ENCODE assay signal across 25 cellular contexts in the genomic region with DNA sequence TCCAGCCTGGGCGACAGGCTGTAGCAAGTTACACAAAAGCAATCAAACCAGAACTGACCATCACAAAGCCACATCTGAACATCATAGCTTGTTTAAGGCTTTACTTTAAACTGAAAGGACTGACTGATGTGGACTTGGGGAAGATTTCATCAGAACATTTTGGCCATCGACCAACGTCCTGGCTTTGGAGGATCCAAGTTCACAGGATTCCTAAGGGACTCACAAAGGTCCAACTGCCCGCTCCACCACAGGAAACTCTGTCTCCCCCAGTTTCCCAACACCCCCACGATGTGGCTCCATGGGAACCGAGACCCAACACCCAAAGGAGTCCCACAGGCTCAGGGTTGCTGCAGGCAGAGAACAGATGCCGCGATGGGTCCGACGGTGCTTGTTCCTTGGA. TPM values are rescaled to one million over a fixed set of nuclear protein-coding genes. Genes with fewer than 3 reads are reported as not detected.
DNase-seq lines count a peak whose midpoint lies in the region; ATAC-seq and TF ChIP-seq lines count a peak whose summit lies in the region.
"Had no signal": no experiment of that assay in that cellular context is flagged by ENCODE, and none has a peak within 500 bp of the region (broad histone marks: within the 10 kb centered on the region; RNA-seq: fewer than 3 reads in every experiment).

No MANE protein-coding gene starts in this region.

- no peak for ATAC-seq in WTC11
- ATAC-seq: mucosa of descending colon; pancreas; right cardiac atrium; Right ventricle myocardium inferior; stimulated activated naive CD8-positive, alpha-beta T cell treated with anti-CD3 and anti-CD28 coated beads, Interleukin-15, Interleukin-2, amounts not matched to agents 100 U/mL and 50 U/mL, for 24 hours had no signal

- no peak overlapping the region for H4K8ac ChIP-seq in mesendoderm (ENCODE audit: low read depth, low read length)

- no peaks in the 10 kb centered on the region for H3K27me3 ChIP-seq in liver (ENCODE audit: control insufficient read depth in 4 of 4, insufficient read depth in 4 of 4, low read length in 3 of 4)
- H3K27me3 ChIP-seq in mesendoderm (ENCODE audit: insufficient read depth, low read length, poor library complexity): no peaks in the 10 kb centered on the region
- H3K27me3 ChIP-seq: BLaER1 treated with 17β-estradiol and CSF1 and Interleukin-3, amounts not matched to agents 10 nM and 100 nM; pancreas; tibial artery had no signal

- peaks cover 18 to 31% (median 22%) of the 10 kb centered on the region in 4 donors for H3K36me3 ChIP-seq in liver (ENCODE audit: control insufficient read depth in 4 of 4, insufficient read depth in 3 of 4, low read depth in 1 of 4, low read length in 3 of 4)
- H3K36me3 ChIP-seq in mesendoderm (ENCODE audit: control insufficient read depth, insufficient read depth, low read length): peaks cover 17% of the 10 kb centered on the region

- H3K27ac ChIP-seq in C4-2B: peak overlapping the region; percentile 18; the same call in 1 of the 2 replicates
- H3K27ac ChIP-seq in liver (ENCODE audit: low read depth in 1 of 2, low read length in 2 of 2): peak overlapping the region in 1 of 2 donors; percentile 35
- no peak overlapping the region for H3K27ac ChIP-seq in mesendoderm (ENCODE audit: low read depth, low read length)
- H3K27ac ChIP-seq: BLaER1 treated with 17β-estradiol and CSF1 and Interleukin-3, amounts not matched to agents 10 nM and 100 nM; epithelial cell of prostate; pancreas; tibial artery; WERI-Rb-1 had no signal

- CTCF ChIA-PET in WTC11 (lab: Charles Lee): no interaction called here

- peaks cover 35% of the 10 kb centered on the region for H3K36me3 Mint-ChIP-seq in WTC11

- no peak overlapping the region for H2BK5ac ChIP-seq in mesendoderm (ENCODE audit: low read length)

- no peaks in the 10 kb centered on the region for H3K9me3 Mint-ChIP-seq in WTC11

- no peak overlapping the region for H3K23ac ChIP-seq in mesendoderm (ENCODE audit: low read length)

- POLR2A ChIA-PET in WTC11 (lab: Charles Lee): no interaction called here

- no peak for TF ChIP-seq CTCF in C4-2B (conservative IDR thresholded peaks at IDR 0.05)
- no peak for TF ChIP-seq CTCF in WTC11 (IDR thresholded peaks at IDR 0.05)
- TF ChIP-seq CTCF in liver (IDR thresholded peaks at IDR 0.05; ENCODE audit: low read depth, low read length, missing input control): no peak

- peak overlapping the region; percentile 49; the same call in 1 of the 2 replicates for H3K27ac Mint-ChIP-seq in WTC11

- no peak overlapping the region for H3K4me3 Mint-ChIP-seq in WTC11
- H3K4me3 Mint-ChIP-seq: nephron progenitor cell had no signal

- DNase-seq in WTC11 (ENCODE audit: low spot score) (no peak), HuH-7 (ENCODE audit: low spot score) (no peak), mesendoderm (no peak)
- no peak for DNase-seq in activated CD8-positive, alpha-beta memory T cell treated with anti-CD3 and anti-CD28 coated beads, Interleukin-2, amount 50 U/mL, for 48 hours
- DNase-seq: activated CD4-positive, alpha-beta T cell treated with anti-CD3 and anti-CD28 coated beads, Interleukin-2, amount 50 U/mL, for 1 hour; DMS79 treated with DMSO at 0.1 percent for 48 hours; effector CD4-positive, alpha-beta T cell; islet precursor cell; KG1; mucosa of descending colon; NCI-H1436; NCI-H446; nephron progenitor cell; OCI-M1; pancreas; stimulated activated naive CD8-positive, alpha-beta T cell treated with anti-CD3 and anti-CD28 coated beads, Interleukin-15, Interleukin-2, amounts not matched to agents 100 U/mL and 50 U/mL, for 24 hours; T-helper 9 cell; tibial artery; WERI-Rb-1 had no signal

- H3K79me2 ChIP-seq in mesendoderm (ENCODE audit: control insufficient read depth, insufficient read depth, low read length): peaks cover 61% of the 10 kb centered on the region

- no peak overlapping the region for H2BK120ac ChIP-seq in mesendoderm (ENCODE audit: low read depth, low read length)

- no peak overlapping the region for H3K56ac ChIP-seq in mesendoderm (ENCODE audit: low read length)

- H3K4me1 ChIP-seq in liver (ENCODE audit: control insufficient read depth in 4 of 4, insufficient read depth in 4 of 4, low read length in 3 of 4) (peaks cover 6 to 34% (median 15%) of the 10 kb centered on the region in 4 donors), mesendoderm (ENCODE audit: control insufficient read depth, low read depth, low read length) (no peaks in the 10 kb centered on the region)

- no peak overlapping the region for H3K18ac ChIP-seq in mesendoderm (ENCODE audit: low read length)

- no peaks in the 10 kb centered on the region for H3K9me3 ChIP-seq in liver (ENCODE audit: control insufficient read depth in 4 of 4, low read length in 3 of 4)
- H3K9me3 ChIP-seq: BLaER1 treated with 17β-estradiol and CSF1 and Interleukin-3, amounts not matched to agents 10 nM and 100 nM; mucosa of descending colon; pancreas; tibial artery had no signal

- H3K4ac ChIP-seq in mesendoderm (ENCODE audit: low read depth, low read length): no peak overlapping the region

- H3K9ac ChIP-seq in liver (ENCODE audit: low read depth in 1 of 2, low read length in 2 of 2) (no peak overlapping the region), mesendoderm (ENCODE audit: low read length) (no peak overlapping the region)
- H3K9ac ChIP-seq: BLaER1 treated with 17β-estradiol and CSF1 and Interleukin-3, amounts not matched to agents 10 nM and 100 nM had no signal

- H3K27me3 Mint-ChIP-seq in WTC11 (ENCODE audit: low read depth): no peaks in the 10 kb centered on the region

- H4K5ac ChIP-seq in mesendoderm (ENCODE audit: low read length): no peak overlapping the region

- H3K4me3 ChIP-seq in liver (ENCODE audit: low read depth in 1 of 3, low read length in 3 of 3) (no peak overlapping the region), mesendoderm (ENCODE audit: low read length) (no peak overlapping the region)
- H3K4me3 ChIP-seq: BLaER1 treated with 17β-estradiol and CSF1 and Interleukin-3, amounts not matched to agents 10 nM and 100 nM; mucosa of descending colon; pancreas; tibial artery had no signal

- H3K4me2 ChIP-seq in mesendoderm (ENCODE audit: low read length): no peak overlapping the region
- H3K4me2 ChIP-seq: BLaER1 treated with 17β-estradiol and CSF1 and Interleukin-3, amounts not matched to agents 10 nM and 100 nM had no signal

- H3K79me1 ChIP-seq in mesendoderm (ENCODE audit: low read length): peaks cover 25% of the 10 kb centered on the region

- no peak for TF ChIP-seq RAD21 in liver (IDR thresholded peaks at IDR 0.05)

- 69% methylated on average over 10 of the region's 10 CpGs for WGBS in liver
- no CpG with 5 or more reads among the region's 10 CpGs for WGBS in mesendoderm (ENCODE audit: extremely low coverage, insufficient coverage, low lambda C conversion rate)

- H3K4me1 Mint-ChIP-seq in WTC11: no peaks in the 10 kb centered on the region

- no peak overlapping the region for H2AK5ac ChIP-seq in mesendoderm (ENCODE audit: low read length)

- no peak overlapping the region for H2BK15ac ChIP-seq in mesendoderm (replicated peaks; ENCODE audit: low read depth)

TF ChIP-seq in WTC11, 78 proteins besides CTCF, POLR2A, EP300 and RAD21 (continues in another document):
- TF ChIP-seq ZNF423 (CRISPR knock-in tag; IDR thresholded peaks at IDR 0.05) (no peak), SMAD4 (CRISPR knock-in tag; IDR thresholded peaks at IDR 0.05) (no peak), NFATC4 (CRISPR knock-in tag; IDR thresholded peaks at IDR 0.05) (no peak), KAT7 (CRISPR knock-in tag; IDR thresholded peaks at IDR 0.05; ENCODE audit: borderline replicate concordance) (no peak)

TF ChIP-seq in liver, 16 proteins besides CTCF, POLR2A, EP300 and RAD21 (continues in another document):
- TF ChIP-seq, protein P1, sequence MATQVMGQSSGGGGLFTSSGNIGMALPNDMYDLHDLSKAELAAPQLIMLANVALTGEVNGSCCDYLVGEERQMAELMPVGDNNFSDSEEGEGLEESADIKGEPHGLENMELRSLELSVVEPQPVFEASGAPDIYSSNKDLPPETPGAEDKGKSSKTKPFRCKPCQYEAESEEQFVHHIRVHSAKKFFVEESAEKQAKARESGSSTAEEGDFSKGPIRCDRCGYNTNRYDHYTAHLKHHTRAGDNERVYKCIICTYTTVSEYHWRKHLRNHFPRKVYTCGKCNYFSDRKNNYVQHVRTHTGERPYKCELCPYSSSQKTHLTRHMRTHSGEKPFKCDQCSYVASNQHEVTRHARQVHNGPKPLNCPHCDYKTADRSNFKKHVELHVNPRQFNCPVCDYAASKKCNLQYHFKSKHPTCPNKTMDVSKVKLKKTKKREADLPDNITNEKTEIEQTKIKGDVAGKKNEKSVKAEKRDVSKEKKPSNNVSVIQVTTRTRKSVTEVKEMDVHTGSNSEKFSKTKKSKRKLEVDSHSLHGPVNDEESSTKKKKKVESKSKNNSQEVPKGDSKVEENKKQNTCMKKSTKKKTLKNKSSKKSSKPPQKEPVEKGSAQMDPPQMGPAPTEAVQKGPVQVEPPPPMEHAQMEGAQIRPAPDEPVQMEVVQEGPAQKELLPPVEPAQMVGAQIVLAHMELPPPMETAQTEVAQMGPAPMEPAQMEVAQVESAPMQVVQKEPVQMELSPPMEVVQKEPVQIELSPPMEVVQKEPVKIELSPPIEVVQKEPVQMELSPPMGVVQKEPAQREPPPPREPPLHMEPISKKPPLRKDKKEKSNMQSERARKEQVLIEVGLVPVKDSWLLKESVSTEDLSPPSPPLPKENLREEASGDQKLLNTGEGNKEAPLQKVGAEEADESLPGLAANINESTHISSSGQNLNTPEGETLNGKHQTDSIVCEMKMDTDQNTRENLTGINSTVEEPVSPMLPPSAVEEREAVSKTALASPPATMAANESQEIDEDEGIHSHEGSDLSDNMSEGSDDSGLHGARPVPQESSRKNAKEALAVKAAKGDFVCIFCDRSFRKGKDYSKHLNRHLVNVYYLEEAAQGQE (IDR thresholded peaks at IDR 0.05): no peak
- TF ChIP-seq RXRA (IDR thresholded peaks at IDR 0.05): no peak

RNA-seq across cellular contexts. Expression of gene SSU72, which starts 9.3 kb away (rescaled TPM):
- 150 to 158 TPM (median 150 TPM) in 3 replicates for total RNA-seq in WTC11 (2021)
- 10 to 100 TPM; 35.4 to 40.4 TPM for total RNA-seq in liver
- polyA plus RNA-seq in liver: 10 to 100 TPM; 48.2 to 57.4 TPM
- polyA plus RNA-seq in mesendoderm (2013, experiment 1 of 2): 173 TPM
- 175 TPM for polyA plus RNA-seq in mesendoderm (2013, experiment 2 of 2)

RNA-seq across cellular contexts. Expression of gene TMEM240, which starts 24.9 kb away (rescaled TPM):
- total RNA-seq in WTC11 (2021): 6.6 to 8.8 TPM (median 8.0 TPM) in 3 replicates
- total RNA-seq in liver: under 1 TPM; 0.14 to 0.33 TPM
- polyA plus RNA-seq in liver: under 1 TPM in 1 of 2 donors, not detected in 1; 0.33 TPM
- polyA plus RNA-seq in mesendoderm (2013, experiment 1 of 2): 0.70 TPM
- 0.83 TPM for polyA plus RNA-seq in mesendoderm (2013, experiment 2 of 2)

RNA-seq across cellular contexts. Expression of gene FNDC10, which starts 34.6 kb away (rescaled TPM):
- total RNA-seq in WTC11 (2021) (30.4 to 37.5 TPM (median 34.9 TPM) in 3 replicates), liver (under 1 TPM; 0.08 to 0.37 TPM)
- polyA plus RNA-seq in liver: under 1 TPM; 0.13 to 0.58 TPM
- 3.8 TPM for polyA plus RNA-seq in mesendoderm (2013, experiment 1 of 2)
- polyA plus RNA-seq in mesendoderm (2013, experiment 2 of 2): 4.0 TPM

RNA-seq across cellular contexts. Expression of gene MIB2, which starts 50.0 kb away (rescaled TPM):
- 90.6 to 120 TPM (median 113 TPM) in 3 replicates for total RNA-seq in WTC11 (2021)
- total RNA-seq in liver: 10 to 100 TPM; 19.8 to 33.0 TPM
- 10 to 100 TPM in 1 of 2 donors, 1 to 10 TPM in 1; 9.8 to 18.7 TPM for polyA plus RNA-seq in liver
- polyA plus RNA-seq in mesendoderm (2013, experiment 1 of 2): 38.7 TPM
- 40.8 TPM for polyA plus RNA-seq in mesendoderm (2013, experiment 2 of 2)

RNA-seq across cellular contexts. Expression of gene ATAD3A, which starts 53.4 kb away (rescaled TPM):
- total RNA-seq in WTC11 (2021) (56.1 to 71.2 TPM (median 58.7 TPM) in 3 replicates), liver (10 to 100 TPM; 14.0 to 17.7 TPM)
- polyA plus RNA-seq in liver: 10 to 100 TPM in 1 of 2 donors, 1 to 10 TPM in 1; 7.2 to 20.0 TPM
- polyA plus RNA-seq in mesendoderm (2013, experiment 1 of 2): 38.8 TPM
- polyA plus RNA-seq in mesendoderm (2013, experiment 2 of 2): 39.0 TPM

Comparison
In these comparisons a context has a peak if more than half of its experiments do, and no peak if none do; other contexts are left out.
1. RNA of gene FNDC10, which starts 34.6 kb away (total RNA-seq): 30.4 to 37.5 TPM in WTC11; 0.08 to 0.37 TPM in liver; every median in the first group is over 10 times any median in the second.